Comparison of ENCODE assay signal across 8 cellular contexts in the genomic region with DNA sequence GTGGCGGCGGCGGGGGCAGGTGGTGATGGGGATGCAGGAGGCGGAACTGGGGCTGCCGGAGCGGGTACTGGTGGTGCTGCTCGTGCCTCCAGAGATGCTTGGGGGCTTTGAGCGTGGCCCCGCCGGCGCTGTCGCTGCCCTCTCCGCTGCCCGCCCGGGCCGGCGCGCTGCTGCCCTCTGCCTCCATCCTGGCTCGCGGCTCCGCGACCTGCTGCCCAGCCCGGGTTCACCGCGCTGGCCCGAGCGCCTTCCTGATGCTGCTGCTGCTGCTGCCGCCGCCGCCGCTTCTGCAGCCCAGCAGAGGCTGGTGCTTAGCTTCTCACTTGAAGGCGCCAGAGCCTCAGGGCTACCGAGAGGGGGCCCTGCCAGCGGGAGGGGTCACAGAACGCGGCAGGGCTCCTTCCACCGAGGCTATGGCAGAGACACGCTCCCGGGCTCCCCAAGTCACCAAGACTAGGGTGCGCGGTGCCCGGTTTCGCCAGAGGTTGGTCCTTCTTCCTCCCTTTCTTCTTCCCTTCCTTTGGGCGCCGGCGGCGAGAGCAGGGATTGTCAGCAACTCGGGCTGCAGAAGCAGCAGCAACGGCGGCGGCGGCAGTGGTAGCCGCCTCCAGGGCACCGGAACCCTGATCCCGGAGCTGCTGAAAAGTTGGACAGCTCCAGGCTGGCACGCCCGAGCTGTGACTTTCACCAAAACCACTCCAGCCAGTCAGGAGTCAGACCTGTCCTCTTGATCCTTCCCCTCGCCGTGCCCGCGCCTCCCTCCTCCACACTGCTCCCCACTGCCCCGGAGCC. TPM values are rescaled to one million over a fixed set of nuclear protein-coding genes. Genes with fewer than 3 reads are reported as not detected.
DNase-seq lines count a peak whose midpoint lies in the region; ATAC-seq and TF ChIP-seq lines count a peak whose summit lies in the region.

Gene PDE4D (minus strand): TSS at position 291 of the 792 bp plus-strand sequence.

- H3K4me2 ChIP-seq in H9 (ENCODE audit: insufficient read depth, insufficient read length, low read length) = peak within 1 kb of the TSS; percentile 98

- H3K79me1 ChIP-seq in H9 (ENCODE audit: insufficient read depth, low read depth, low read length, poor library complexity, severe bottlenecking) = no peaks in the 10 kb centered on the region

- H3K4me1 ChIP-seq in BE2C (no peaks in the 10 kb centered on the region), H9 (ENCODE audit: insufficient read depth, low read length) (no peaks in the 10 kb centered on the region)

- no peak within 1 kb of the TSS for H3T11ph ChIP-seq in H9 (ENCODE audit: low read length)

- no peak within 1 kb of the TSS for H3K23ac ChIP-seq in H9 (ENCODE audit: insufficient read length, low read depth, low read length)

- no peaks in the 10 kb centered on the region for H3K79me2 ChIP-seq in H9 (ENCODE audit: insufficient read depth, low read length)

- H3K36me3 ChIP-seq in BE2C = no peaks in the 10 kb centered on the region

- H4K5ac ChIP-seq in H9 (ENCODE audit: insufficient read length, low read depth, low read length) = no peak within 1 kb of the TSS

- DNase-seq in BE2C (peak; percentile 46), H9 (peak; percentile 88), T1000 (lab: John Stamatoyannopoulos, UW) (peak; percentile 56), fibroblast of gingiva (ENCODE audit: low read depth) (peak; percentile 54), mucosa of gallbladder (ENCODE audit: low spot score) (peak; percentile 60), ureter (ENCODE audit: low spot score) (peak; percentile 57)

- no peak within 1 kb of the TSS for H2BK5ac ChIP-seq in H9 (ENCODE audit: insufficient read length, low read length)

- H3K9me3 Mint-ChIP-seq in H9 = no peaks in the 10 kb centered on the region; a peak in 1 of 5 replicates

- H3K56ac ChIP-seq in H9 (ENCODE audit: insufficient read length, low read depth, low read length) = no peak within 1 kb of the TSS

- peaks cover 54% of the 10 kb centered on the region for H3K27me3 ChIP-seq in BE2C
- peaks cover 24% of the 10 kb centered on the region; the same call in 1 of the 2 replicates for H3K27me3 ChIP-seq in H9 (ENCODE audit: insufficient read depth, low read length)

- no peak within 1 kb of the TSS; the same call in 1 of the 2 replicates for H3K14ac ChIP-seq in H9 (ENCODE audit: insufficient read depth, low read length)

- H2AFZ ChIP-seq in H9 (ENCODE audit: low read length) = no peak within 1 kb of the TSS

- TF ChIP-seq CTCF in BE2C (IDR thresholded peaks at IDR 0.05; ENCODE audit: low read depth, low read length) (no peak), H9 (conservative IDR thresholded peaks at IDR 0.05) (peak; percentile 16; the same call in 1 of the 3 replicates)

- H3K9me3 ChIP-seq in BE2C (no peaks in the 10 kb centered on the region), H9 (ENCODE audit: control insufficient read depth, low read depth, low read length) (no peaks in the 10 kb centered on the region)

- H2BK15ac ChIP-seq in H9 (ENCODE audit: low read depth, low read length) = no peak within 1 kb of the TSS

- peaks cover 20% of the 10 kb centered on the region in 2 experiments for H3K4me1 Mint-ChIP-seq in H9

- no peak within 1 kb of the TSS for H2BK120ac ChIP-seq in H9 (ENCODE audit: low read depth, low read length, poor library complexity, severe bottlenecking)

- no peaks in the 10 kb centered on the region for H4K20me1 ChIP-seq in H9 (ENCODE audit: control insufficient read depth, insufficient read depth, insufficient read length)

- no peak within 1 kb of the TSS for H4K91ac ChIP-seq in H9 (ENCODE audit: insufficient read length, low read depth, low read length)

- peaks cover 75% of the 10 kb centered on the region for H3K27me3 Mint-ChIP-seq in H9 (ENCODE audit: low read depth)

- H3K23me2 ChIP-seq in H9 (ENCODE audit: insufficient read length, low read depth, low read length, poor library complexity, severe bottlenecking) = peaks cover 23% of the 10 kb centered on the region

- H4K8ac ChIP-seq in H9 (replicated peaks; ENCODE audit: insufficient read length, low read depth, low read length) = no peak within 1 kb of the TSS

- ATAC-seq in GM18870 (IDR thresholded peaks at IDR 0.05; ENCODE audit: unreplicated experiment) = no peak
- ATAC-seq in GM18511 (IDR thresholded peaks at IDR 0.05; ENCODE audit: unreplicated experiment) = no peak

- H3K4me3 Mint-ChIP-seq in H9 = peak within 1 kb of the TSS; percentile 62 to 86

- H2BK20ac ChIP-seq in H9 (ENCODE audit: low read depth, low read length, poor library complexity, severe bottlenecking) = no peak within 1 kb of the TSS

- H3K4me3 ChIP-seq in BE2C (ENCODE audit: low read depth, low read length) = peak within 1 kb of the TSS; percentile 40

- H3K27ac Mint-ChIP-seq in H9 = no peak within 1 kb of the TSS

- no peak within 1 kb of the TSS for H3K4ac ChIP-seq in H9 (ENCODE audit: low read depth, low read length)

- H3K9ac ChIP-seq in H9 (ENCODE audit: extremely low read depth, insufficient read length, low read length) = no peak within 1 kb of the TSS

- H3K27ac ChIP-seq in H9 (ENCODE audit: insufficient read length, low read depth, low read length) = no peak within 1 kb of the TSS

- no peak within 1 kb of the TSS for H2AK5ac ChIP-seq in H9 (ENCODE audit: insufficient read length, low read length)

- H3K36me3 Mint-ChIP-seq in H9 (ENCODE audit: insufficient read depth in 1 of 3, low read depth in 3 of 3) = no peaks in the 10 kb centered on the region; a peak in 2 of 7 replicates

- WGBS in H9 (ENCODE audit: extremely low coverage, insufficient read length, low lambda C conversion rate) = no CpG with 5 or more reads among the region's 62 CpGs

- no peak within 1 kb of the TSS for H2BK12ac ChIP-seq in H9 (ENCODE audit: insufficient read length, low read depth, low read length)

- H3K18ac ChIP-seq in H9 (ENCODE audit: insufficient read length, low read depth, low read length) = no peak within 1 kb of the TSS

RNA-seq across cellular contexts. Expression of gene PDE4D, which starts in this region (rescaled TPM):
- 6.4 TPM for polyA plus RNA-seq in BE2C (2012; ENCODE audit: insufficient read depth, insufficient read length, low read depth)
- 1.7 and 2.1 TPM in 2 replicates for total RNA-seq in H9 (2021)
- 46.9 TPM for total RNA-seq in mucosa of gallbladder
- 106 TPM for total RNA-seq in ureter

Comparison
In these comparisons a context has a peak if more than half of its experiments do, and no peak if none do; other contexts are left out.
1. RNA of gene PDE4D (total RNA-seq): 106 TPM in ureter (single experiment) and 46.9 TPM in mucosa of gallbladder (single experiment); 1.7 to 2.1 TPM in H9; every median in the first group is over 10 times any median in the second.
2. Peak in every context shown above with its lines, with median percentiles within 50 percentile points of each other: DNase-seq.